In genomic region chr7:74477188-74477587, GRCh38 we compare ENCODE assay signal across 11 cellular contexts. TPM values are rescaled to one million over a fixed set of nuclear protein-coding genes. Genes with fewer than 3 reads are reported as not detected.
DNase-seq lines count a peak whose midpoint lies in the region; ATAC-seq and TF ChIP-seq lines count a peak whose summit lies in the region.
"Had no signal": no experiment of that assay in that cellular context is flagged by ENCODE, and none has a peak within 500 bp of the region (broad histone marks: within the 10 kb centered on the region; RNA-seq: fewer than 3 reads in every experiment).

No MANE protein-coding gene starts in this region.

- WGBS in testis, 2 donors: 84 to 90% methylated on average over 5 to 6 of the region's 6 CpGs

- no peak for DNase-seq in PC-3
- no peak for DNase-seq in caudate nucleus (lab: John Stamatoyannopoulos, UW)
- DNase-seq in testis: no peak
- DNase-seq in UCSD-AML1 (lab: John Stamatoyannopoulos, UW; ENCODE audit: unreplicated experiment): no peak
- no peak for DNase-seq in NCI-H2196 treated with DMSO at 0.1 percent for 48 hours (lab: John Stamatoyannopoulos, UW; ENCODE audit: unreplicated experiment)
- DNase-seq: activated CD4-positive, CD25-positive, alpha-beta regulatory T cell treated with anti-CD3 and anti-CD28 coated beads, Interleukin-2, amount 50 U/mL, for 72 hours; NCI-H446; SHP77 treated with DMSO at 0.1 percent for 48 hours had no signal

- H4K20me1 ChIP-seq in PC-3 (ENCODE audit: low read length): 0 out of 2 replicates have a peak, but pooled peaks cover 4% of the 10 kb centered on the region

- no peak overlapping the region for H2AFZ ChIP-seq in PC-3 (ENCODE audit: low read length)

- POLR2A ChIA-PET in PC-3 (lab: Charles Lee; ENCODE audit: unreplicated experiment): interaction anchor here (0.5 kb wide), 2 partner anchors 18 to 1993 kb away, joined by 4 to 8 read pairs; no protein-coding TSS in a partner anchor

- H3K79me2 ChIP-seq in PC-3 (ENCODE audit: low read length): peaks cover 47% of the 10 kb centered on the region

- CTCF ChIA-PET in PC-3 (lab: Charles Lee): no interaction called here

- TF ChIP-seq CTCF in PC-3 (conservative IDR thresholded peaks at IDR 0.05; ENCODE audit: low read depth, low read length) (no peak), testis (IDR thresholded peaks at IDR 0.05) (no peak)

- intact Hi-C loops in PC-3 (cut with micrococcal nuclease): no loop called here
- intact Hi-C loops in testis (cut with DNase I; ENCODE audit: low total_unique reads): no loop called here

- no peaks in the 10 kb centered on the region for H3F3A ChIP-seq in PC-3 (ENCODE audit: low read length, unreplicated experiment)

- H3K4me1 ChIP-seq in PC-3 (ENCODE audit: insufficient read depth, low read length): peaks cover 47% of the 10 kb centered on the region
- H3K4me1 ChIP-seq in mucosa of stomach (ENCODE audit: control insufficient read depth, insufficient read depth, low read length): peaks cover 66% of the 10 kb centered on the region
- peaks cover 47% of the 10 kb centered on the region for H3K4me1 ChIP-seq in testis

- peak overlapping the region; percentile 52; the same call in 1 of the 2 replicates for H3K9ac ChIP-seq in PC-3 (ENCODE audit: low read length)
- peak overlapping the region; percentile 53 for H3K9ac ChIP-seq in mucosa of stomach (ENCODE audit: low read length)

- no peak for TF ChIP-seq POLR2A in testis (IDR thresholded peaks at IDR 0.05)

- ATAC-seq in PC-3 (no peak), HG03039 (IDR thresholded peaks at IDR 0.05; ENCODE audit: unreplicated experiment) (no peak), GM18520 (IDR thresholded peaks at IDR 0.05; ENCODE audit: unreplicated experiment) (no peak)

- H3K36me3 ChIP-seq in PC-3 (ENCODE audit: low read depth, low read length) (no peaks in the 10 kb centered on the region), mucosa of stomach (ENCODE audit: control insufficient read depth, insufficient read depth, low read length) (no peaks in the 10 kb centered on the region), testis (ENCODE audit: low read depth, missing control alignments) (no peaks in the 10 kb centered on the region)

- H3K4me3 ChIP-seq in PC-3 (ENCODE audit: low read length): no peak overlapping the region
- no peak overlapping the region for H3K4me3 ChIP-seq in mucosa of stomach (ENCODE audit: low read length)
- no peak overlapping the region for H3K4me3 ChIP-seq in testis

- H3K9me2 ChIP-seq in PC-3 (replicated peaks; ENCODE audit: low read length): no peaks in the 10 kb centered on the region

- H3K27me3 ChIP-seq in PC-3 (ENCODE audit: low read length) (no peaks in the 10 kb centered on the region), mucosa of stomach (ENCODE audit: control insufficient read depth, insufficient read depth, low read length) (no peaks in the 10 kb centered on the region), testis (no peaks in the 10 kb centered on the region)

- H3K27ac ChIP-seq in PC-3 (ENCODE audit: low read length): peak overlapping the region; percentile 71
- peak overlapping the region; percentile 88 for H3K27ac ChIP-seq in caudate nucleus (ENCODE audit: low read depth, low read length)
- H3K27ac ChIP-seq in testis: peak overlapping the region; percentile 92 to 97

- no TSS peak for BruUV-seq in PC-3 (replicated peaks; lab: Mats Ljungman, UMichigan)

- H3K4me2 ChIP-seq in PC-3 (ENCODE audit: low read length): peak overlapping the region; percentile 72

- H3K9me3 ChIP-seq in PC-3 (ENCODE audit: low read length) (no peaks in the 10 kb centered on the region), mucosa of stomach (ENCODE audit: control insufficient read depth, low read length) (no peaks in the 10 kb centered on the region), testis (no peaks in the 10 kb centered on the region)

RNA-seq across cellular contexts. Expression of gene GTF2IRD1, which starts 23.5 kb away (rescaled TPM):
- total RNA-seq in PC-3 (2014; rRNA removed): 14.9 and 21.9 TPM in 2 replicates
- total RNA-seq in testis: 10 to 100 TPM; 22.4 to 24.7 TPM
- 15.1 TPM for polyA plus RNA-seq in testis (ENCODE audit: insufficient read depth, low read depth, low replicate concordance)
